ENCODE assay signal across 3 cellular contexts in genomic region chr1:114043046-114043445, GRCh38.
TF ChIP-seq lines count a peak whose summit lies in the region.

No MANE protein-coding gene starts in this region.

TF ChIP-seq in liver, 16 proteins besides CTCF, POLR2A, EP300 and RAD21:
- TF ChIP-seq NR2F2 (IDR thresholded peaks at IDR 0.05) (peak; percentile 96), HNF4G (IDR thresholded peaks at IDR 0.05) (no peak), REST (IDR thresholded peaks at IDR 0.05) (no peak)

TF ChIP-seq in K562, 482 proteins besides CTCF, POLR2A, EP300 and RAD21:
- TF ChIP-seq ESRRA (IDR thresholded peaks at IDR 0.05; ENCODE audit: borderline replicate concordance, low read depth), result peak; percentile 23; the same call in 1 of the 2 replicates
- TF ChIP-seq TAL1 (IDR thresholded peaks at IDR 0.05), result 0 out of 2 replicates have a peak, but pooled peaks have one; percentile 10
- TF ChIP-seq PHF8 (IDR thresholded peaks at IDR 0.05; ENCODE audit: borderline replicate concordance, low read length), result no peak
- no peak for TF ChIP-seq ZNF778 (CRISPR knock-in tag; IDR thresholded peaks at IDR 0.05)
- peak; percentile 58 for TF ChIP-seq CBFA2T3 (IDR thresholded peaks at IDR 0.05)
- TF ChIP-seq ZNF780A (CRISPR knock-in tag; IDR thresholded peaks at IDR 0.05), result no peak
- TF ChIP-seq CBFA2T2 (conservative IDR thresholded peaks at IDR 0.05), result peak; percentile 50
- no peak for TF ChIP-seq CCNT2 (IDR thresholded peaks at IDR 0.05; ENCODE audit: borderline replicate concordance, extremely low read depth, insufficient read length, low read depth, low read length)
- peak; percentile 41 to 43; a peak in 2 of 4 replicates for TF ChIP-seq KDM1A (IDR thresholded peaks at IDR 0.05)
TF ChIP-seq in K562: peak in this region for 5.

TF ChIP-seq in endothelial cell of umbilical vein, 7 proteins besides CTCF, POLR2A, EP300 and RAD21:
- TF ChIP-seq POLR2AphosphoS5 (IDR thresholded peaks at IDR 0.05; ENCODE audit: insufficient read depth, low read depth, low read length), result no peak
- TF ChIP-seq EZH2 (IDR thresholded peaks at IDR 0.05; ENCODE audit: borderline replicate concordance, low read depth, low read length, severe bottlenecking), result no peak
- no peak for TF ChIP-seq FOS (IDR thresholded peaks at IDR 0.05; ENCODE audit: borderline replicate concordance, insufficient read depth, low read length)
- TF ChIP-seq MAX (IDR thresholded peaks at IDR 0.05; ENCODE audit: insufficient read depth, insufficient read length), result no peak
- no peak for TF ChIP-seq GATA2 (IDR thresholded peaks at IDR 0.05; ENCODE audit: insufficient read depth, insufficient read length, low read depth, low read length)
- no peak for TF ChIP-seq MYC (IDR thresholded peaks at IDR 0.05; ENCODE audit: low read depth, low read length)
TF ChIP-seq in endothelial cell of umbilical vein: peak in this region for 0.
